1 cellular context compared by ENCODE assay signal in genomic region chr12:50326636-50327284, GRCh38.
TF ChIP-seq lines count a peak whose summit lies in the region.

No MANE protein-coding gene starts in this region.

TF ChIP-seq in SK-N-SH treated with all-trans-retinoic acid at 6 μM for 48 hours, 23 proteins besides CTCF, POLR2A, EP300 and RAD21 (continued from another document):
- TF ChIP-seq CSDC2 (CRISPR knock-in tag; IDR thresholded peaks at IDR 0.05): no peak
- TF ChIP-seq ARNTL (CRISPR knock-in tag; IDR thresholded peaks at IDR 0.05; ENCODE audit: borderline replicate concordance, low read depth): no peak
- TF ChIP-seq CSRNP3 (CRISPR knock-in tag; IDR thresholded peaks at IDR 0.05): no peak
- TF ChIP-seq ZNF8 (CRISPR knock-in tag; IDR thresholded peaks at IDR 0.05): no peak
- no peak for TF ChIP-seq BACH2 (CRISPR knock-in tag; IDR thresholded peaks at IDR 0.05; ENCODE audit: borderline replicate concordance)
- TF ChIP-seq SNAI2 (CRISPR knock-in tag; IDR thresholded peaks at IDR 0.05): no peak
- no peak for TF ChIP-seq ISL1 (CRISPR knock-in tag; IDR thresholded peaks at IDR 0.05)
- TF ChIP-seq TOX (CRISPR knock-in tag; IDR thresholded peaks at IDR 0.05; ENCODE audit: borderline replicate concordance): no peak
- TF ChIP-seq ZFP30 (CRISPR knock-in tag; IDR thresholded peaks at IDR 0.05): no peak
- TF ChIP-seq POU6F1 (CRISPR knock-in tag; IDR thresholded peaks at IDR 0.05; ENCODE audit: borderline replicate concordance, low read depth): no peak
